11 cellular contexts compared by ENCODE assay signal in genomic region chr17:10171581-10171981, GRCh38. TPM values are rescaled to one million over a fixed set of nuclear protein-coding genes. Genes with fewer than 3 reads are reported as not detected.
DNase-seq lines count a peak whose midpoint lies in the region; ATAC-seq, FAIRE-seq and TF ChIP-seq lines count a peak whose summit lies in the region.
"Had no signal": no experiment of that assay in that cellular context is flagged by ENCODE, and none has a peak within 500 bp of the region (broad histone marks: within the 10 kb centered on the region; RNA-seq: fewer than 3 reads in every experiment).

No MANE protein-coding gene starts in this region.

- H2AFZ ChIP-seq in fibroblast of lung (ENCODE audit: low read length): no peak overlapping the region

- ATAC-seq in HG03460 (IDR thresholded peaks at IDR 0.05; ENCODE audit: unreplicated experiment) (peak; percentile 36), WTC11 (no peak)
- peak; percentile 90 for ATAC-seq in stimulated activated effector memory CD8-positive, alpha-beta T cell treated with anti-CD3 and anti-CD28 coated beads, Interleukin-12 subunit alpha, Interleukin-12 subunit beta, amount 100 ng/mL, for 72 hours
- ATAC-seq: mucosa of descending colon had no signal

- no peaks in the 10 kb centered on the region for H3K9me3 Mint-ChIP-seq in stimulated activated effector memory CD8-positive, alpha-beta T cell treated with anti-CD3 and anti-CD28 coated beads, Interleukin-12 subunit alpha, Interleukin-12 subunit beta, amount 100 ng/mL, for 72 hours
- peaks cover 11% of the 10 kb centered on the region for H3K9me3 Mint-ChIP-seq in WTC11

- peaks cover 2% of the 10 kb centered on the region for H3K4me1 ChIP-seq in fibroblast of lung (ENCODE audit: control insufficient read depth, extremely low read depth, insufficient read depth, low read length)

- H3K36me3 Mint-ChIP-seq in stimulated activated effector memory CD8-positive, alpha-beta T cell treated with anti-CD3 and anti-CD28 coated beads, Interleukin-12 subunit alpha, Interleukin-12 subunit beta, amount 100 ng/mL, for 72 hours: no peaks in the 10 kb centered on the region
- peaks cover 4% of the 10 kb centered on the region; the same call in 1 of the 2 replicates for H3K36me3 Mint-ChIP-seq in WTC11

- H3K9ac ChIP-seq in fibroblast of lung (ENCODE audit: insufficient read depth, low read length): no peak overlapping the region

- CTCF ChIA-PET in WTC11 (lab: Charles Lee): interaction anchor here (0.6 to 1.6 kb wide), 4 partner anchors 9 to 188 kb away, joined by 3 to 6 read pairs (median 4); no protein-coding TSS in a partner anchor

- H3K9me3 ChIP-seq in fibroblast of lung (ENCODE audit: control insufficient read depth, insufficient read depth, low read depth, low read length): no peaks in the 10 kb centered on the region
- H3K9me3 ChIP-seq: mucosa of descending colon had no signal

- peak overlapping the region; percentile 43 for H3K4me3 Mint-ChIP-seq in stimulated activated effector memory CD8-positive, alpha-beta T cell treated with anti-CD3 and anti-CD28 coated beads, Interleukin-12 subunit alpha, Interleukin-12 subunit beta, amount 100 ng/mL, for 72 hours
- no peak overlapping the region for H3K4me3 Mint-ChIP-seq in WTC11

- no peak overlapping the region for H3K4me3 ChIP-seq in fibroblast of lung (replicated peaks in 1 of 4; ENCODE audit: control extremely low read depth in 1 of 4, insufficient read depth in 1 of 4, low read depth in 3 of 4, low read length in 4 of 4)
- H3K4me3 ChIP-seq: mucosa of descending colon had no signal

- H3K27ac Mint-ChIP-seq in stimulated activated effector memory CD8-positive, alpha-beta T cell treated with anti-CD3 and anti-CD28 coated beads, Interleukin-12 subunit alpha, Interleukin-12 subunit beta, amount 100 ng/mL, for 72 hours: peak overlapping the region; percentile 11
- no peak overlapping the region for H3K27ac Mint-ChIP-seq in WTC11

- no peak for DNase-seq in GM18507 (ENCODE audit: extremely low spot score, insufficient read length, low read depth)
- DNase-seq in fibroblast of lung (ENCODE audit: low read depth in 2 of 2): peak in 1 of 2 donors; percentile 31
- no peak for DNase-seq in stimulated activated effector memory CD8-positive, alpha-beta T cell treated with anti-CD3 and anti-CD28 coated beads, Interleukin-12 subunit alpha, Interleukin-12 subunit beta, amount 100 ng/mL, for 72 hours (ENCODE audit: low spot score in 2 of 2)
- no peak for DNase-seq in COR-L47 (lab: John Stamatoyannopoulos, UW)
- no peak for DNase-seq in activated CD4-positive, CD25-positive, alpha-beta regulatory T cell (lab: John Stamatoyannopoulos, UW)
- DNase-seq in WTC11 (ENCODE audit: low spot score): no peak
- DNase-seq: activated gamma-delta T cell treated with Interleukin-2 at 50 U/mL for 16 hours, NCI-H2227 treated with DMSO at 0.1 percent for 48 hours, RPMI8226 had no signal

- no peaks in the 10 kb centered on the region for H3K36me3 ChIP-seq in fibroblast of lung (ENCODE audit: control insufficient read depth, insufficient read depth, low read length)

- peaks cover 42% of the 10 kb centered on the region for H3K4me1 Mint-ChIP-seq in stimulated activated effector memory CD8-positive, alpha-beta T cell treated with anti-CD3 and anti-CD28 coated beads, Interleukin-12 subunit alpha, Interleukin-12 subunit beta, amount 100 ng/mL, for 72 hours
- H3K4me1 Mint-ChIP-seq in WTC11: peaks cover 19% of the 10 kb centered on the region

- no peaks in the 10 kb centered on the region for H4K20me1 ChIP-seq in fibroblast of lung (ENCODE audit: control insufficient read depth, extremely low read depth, insufficient read depth, low read length)

- H3K27me3 Mint-ChIP-seq in WTC11 (ENCODE audit: low read depth): no peaks in the 10 kb centered on the region

- no peak overlapping the region for H3K27ac ChIP-seq in fibroblast of lung (ENCODE audit: insufficient read depth, low read length)

- FAIRE-seq in GM18507 (lab: Jason Lieb, UNC): peak; percentile 21

- H3K79me2 ChIP-seq in fibroblast of lung (ENCODE audit: control insufficient read depth, insufficient read depth, low read length): no peaks in the 10 kb centered on the region

- peak overlapping the region; percentile 2 for H3K4me2 ChIP-seq in fibroblast of lung (ENCODE audit: extremely low read depth, insufficient read depth, low read length)

- TF ChIP-seq CTCF in fibroblast of lung (conservative IDR thresholded peaks at IDR 0.05 in 1 of 2, IDR thresholded peaks at IDR 0.05 in 1 of 2; ENCODE audit: low read depth in 1 of 2, low read length in 2 of 2) (no peak), WTC11 (IDR thresholded peaks at IDR 0.05) (no peak)

- no peaks in the 10 kb centered on the region for H3K27me3 ChIP-seq in fibroblast of lung (ENCODE audit: control insufficient read depth, insufficient read depth, low read length)

- POLR2A ChIA-PET in WTC11 (lab: Charles Lee): no interaction called here

TF ChIP-seq in WTC11, 78 proteins besides CTCF, POLR2A, EP300 and RAD21:
- TF ChIP-seq RORB (CRISPR knock-in tag; IDR thresholded peaks at IDR 0.05) (no peak), ZNF232 (CRISPR knock-in tag; IDR thresholded peaks at IDR 0.05) (no peak), ERG (CRISPR knock-in tag; IDR thresholded peaks at IDR 0.05) (no peak), HMGXB4 (CRISPR knock-in tag; IDR thresholded peaks at IDR 0.05) (no peak), TCF7 (CRISPR knock-in tag; IDR thresholded peaks at IDR 0.05; ENCODE audit: low read depth) (no peak), SP1 (CRISPR knock-in tag; conservative IDR thresholded peaks at IDR 0.05) (no peak), AFF4 (CRISPR knock-in tag; IDR thresholded peaks at IDR 0.05; ENCODE audit: borderline replicate concordance) (no peak)

RNA-seq across cellular contexts. Expression of gene GAS7, which starts 26.8 kb away (rescaled TPM):
- 2.6 and 6.4 TPM in 2 replicates for total RNA-seq in fibroblast of lung
- polyA plus RNA-seq in fibroblast of lung: 0.58 and 5.2 TPM in 2 replicates
- 0.42 and 4.2 TPM in 2 replicates for polyA plus RNA-seq in fibroblast of lung (2012)
- polyA minus RNA-seq in fibroblast of lung (ENCODE audit: low replicate concordance): 0.24 and 6.8 TPM in 2 replicates
- 12.3 to 13.9 TPM (median 13.4 TPM) in 3 replicates for total RNA-seq in WTC11 (2021)
